Comparison of ENCODE assay signal across 23 cellular contexts in genomic region chrX:37646254-37646653, GRCh38. TPM values are rescaled to one million over a fixed set of nuclear protein-coding genes. Genes with fewer than 3 reads are reported as not detected.
DNase-seq lines count a peak whose midpoint lies in the region; ATAC-seq, FAIRE-seq and TF ChIP-seq lines count a peak whose summit lies in the region.
"Had no signal": no experiment of that assay in that cellular context is flagged by ENCODE, and none has a peak within 500 bp of the region (broad histone marks: within the 10 kb centered on the region; RNA-seq: fewer than 3 reads in every experiment).

No MANE protein-coding gene starts in this region.

- no peaks in the 10 kb centered on the region for H3K9me2 ChIP-seq in Loucy (replicated peaks; ENCODE audit: low read depth, low read length)

- H2AFZ ChIP-seq in Loucy (ENCODE audit: low read length) (no peak overlapping the region), neural progenitor cell (replicated peaks) (no peak overlapping the region)

- no peak overlapping the region for H3K4me3 ChIP-seq in Loucy (ENCODE audit: low read length, poor library complexity, severe bottlenecking)
- H3K4me3 ChIP-seq in neural progenitor cell, result no peak overlapping the region
- H3K4me3 ChIP-seq: A549, gastroesophageal sphincter, stomach had no signal

- peak; percentile 79 for FAIRE-seq in colon (lab: Jason Lieb, UNC)
- FAIRE-seq: GM12892 had no signal

- ATAC-seq in GM21515 (IDR thresholded peaks at IDR 0.05; ENCODE audit: unreplicated experiment), result no peak
- ATAC-seq: A549; activated naive CD8-positive, alpha-beta T cell treated with anti-CD3 and anti-CD28 coated beads, Interleukin-2, amount 50 U/mL, for 24 hours; gastroesophageal sphincter; Panc1; T-cell; WTC11 had no signal

- H3K9ac ChIP-seq in Loucy (ENCODE audit: low read depth, low read length, poor library complexity, severe bottlenecking), result no peak overlapping the region
- H3K9ac ChIP-seq in neural progenitor cell, result no peak overlapping the region

- no peaks in the 10 kb centered on the region for H3F3A ChIP-seq in Loucy (ENCODE audit: low read depth)
- no peaks in the 10 kb centered on the region for H3F3A ChIP-seq in neural progenitor cell (ENCODE audit: low read depth)

- no peaks in the 10 kb centered on the region for H3K27me3 ChIP-seq in Loucy (ENCODE audit: insufficient read depth, low read length, poor library complexity, severe bottlenecking)
- H3K27me3 ChIP-seq in neural progenitor cell, result no peaks in the 10 kb centered on the region
- H3K27me3 ChIP-seq: gastroesophageal sphincter, stomach had no signal

- DNase-seq in NCI-H2227 (lab: John Stamatoyannopoulos, UW; ENCODE audit: unreplicated experiment) (peak; percentile 6), NCI-H2227 treated with DMSO at 0.1 percent for 48 hours (lab: John Stamatoyannopoulos, UW) (no peak), neural progenitor cell (ENCODE audit: low spot score) (no peak), globus pallidus (ENCODE audit: low spot score) (no peak), NCI-H82 (lab: John Stamatoyannopoulos, UW) (no peak)
- DNase-seq: activated CD8-positive, alpha-beta memory T cell treated with anti-CD3 and anti-CD28 coated beads for 24 hours; activated naive CD8-positive, alpha-beta T cell treated with anti-CD3 and anti-CD28 coated beads, Interleukin-2, amount 50 U/mL, for 24 hours; CD4-positive, alpha-beta memory T cell; NCI-H187; nephron progenitor cell; retina; stomach; T-cell had no signal

- no peak overlapping the region for H3K27ac ChIP-seq in neural progenitor cell
- H3K27ac ChIP-seq: A549, gastroesophageal sphincter, stomach had no signal

- no peaks in the 10 kb centered on the region for H3K79me2 ChIP-seq in Loucy (ENCODE audit: insufficient read depth, low read length)
- H3K79me2 ChIP-seq in neural progenitor cell (ENCODE audit: low read depth), result no peaks in the 10 kb centered on the region

- TF ChIP-seq CTCF in Loucy (conservative IDR thresholded peaks at IDR 0.05; ENCODE audit: low read length) (peak; percentile 42), neural progenitor cell (IDR thresholded peaks at IDR 0.05) (peak; percentile 30)

- no peaks in the 10 kb centered on the region for H3K27me3 Mint-ChIP-seq in neural progenitor cell (ENCODE audit: insufficient read depth, low read depth)
- H3K27me3 Mint-ChIP-seq: activated naive CD8-positive, alpha-beta T cell treated with anti-CD3 and anti-CD28 coated beads, Interleukin-2, amount 50 U/mL, for 24 hours; CD4-positive, alpha-beta memory T cell; central memory CD8-positive, alpha-beta T cell had no signal

- H3K4me1 Mint-ChIP-seq in neural progenitor cell, result peaks cover 3% of the 10 kb centered on the region
- H3K4me1 Mint-ChIP-seq: activated naive CD8-positive, alpha-beta T cell treated with anti-CD3 and anti-CD28 coated beads, Interleukin-2, amount 50 U/mL, for 24 hours; CD4-positive, alpha-beta memory T cell; central memory CD8-positive, alpha-beta T cell; T-cell had no signal

- H3K36me3 Mint-ChIP-seq in neural progenitor cell, result no peaks in the 10 kb centered on the region
- H3K36me3 Mint-ChIP-seq: CD4-positive, alpha-beta memory T cell; T-cell; WTC11 had no signal

- H3K9me3 ChIP-seq in Loucy (ENCODE audit: insufficient read depth, low read depth, low read length) (no peaks in the 10 kb centered on the region), neural progenitor cell (ENCODE audit: low read depth) (no peaks in the 10 kb centered on the region)
- H3K9me3 ChIP-seq: A549, gastroesophageal sphincter, stomach had no signal

- H3K36me3 ChIP-seq in Loucy (ENCODE audit: insufficient read depth, low read length), result no peaks in the 10 kb centered on the region
- H3K36me3 ChIP-seq in neural progenitor cell, result no peaks in the 10 kb centered on the region
- H3K36me3 ChIP-seq: gastroesophageal sphincter, stomach had no signal

- H3K4me1 ChIP-seq in Loucy (ENCODE audit: insufficient read depth, low read length, poor library complexity, severe bottlenecking) (peaks cover 5% of the 10 kb centered on the region), neural progenitor cell (no peaks in the 10 kb centered on the region)
- H3K4me1 ChIP-seq: A549, gastroesophageal sphincter, stomach had no signal

- H3K9me3 Mint-ChIP-seq in neural progenitor cell, result no peaks in the 10 kb centered on the region
- H3K9me3 Mint-ChIP-seq: activated naive CD8-positive, alpha-beta T cell treated with anti-CD3 and anti-CD28 coated beads, Interleukin-2, amount 50 U/mL, for 24 hours; central memory CD8-positive, alpha-beta T cell; WTC11 had no signal

- H4K20me1 ChIP-seq in Loucy (ENCODE audit: insufficient read depth, low read length, poor library complexity, severe bottlenecking) (no peaks in the 10 kb centered on the region), neural progenitor cell (ENCODE audit: low read depth) (no peaks in the 10 kb centered on the region)

- H3K4me2 ChIP-seq in Loucy (ENCODE audit: low read depth, low read length, poor library complexity, severe bottlenecking) (no peak overlapping the region), neural progenitor cell (no peak overlapping the region)
- H3K4me2 ChIP-seq: A549 had no signal

- no peak overlapping the region for H3K27ac Mint-ChIP-seq in neural progenitor cell
- H3K27ac Mint-ChIP-seq: activated naive CD8-positive, alpha-beta T cell treated with anti-CD3 and anti-CD28 coated beads, Interleukin-2, amount 50 U/mL, for 24 hours; nephron progenitor cell; T-cell; WTC11 had no signal

- H3K4me3 Mint-ChIP-seq in neural progenitor cell, result no peak overlapping the region
- H3K4me3 Mint-ChIP-seq: activated naive CD8-positive, alpha-beta T cell treated with anti-CD3 and anti-CD28 coated beads, Interleukin-2, amount 50 U/mL, for 24 hours; CD4-positive, alpha-beta memory T cell; central memory CD8-positive, alpha-beta T cell; nephron progenitor cell; T-cell; WTC11 had no signal

RNA-seq across cellular contexts. Expression of gene XK, which starts 39.3 kb away (rescaled TPM):
- 1.0 and 1.3 TPM in 2 replicates for total RNA-seq in neural progenitor cell (ENCODE audit: low replicate concordance)
- total RNA-seq: CD4-positive, alpha-beta memory T cell; lung microvascular endothelial cell had no signal
